ENCODE assay signal across 17 cellular contexts in the genomic region with DNA sequence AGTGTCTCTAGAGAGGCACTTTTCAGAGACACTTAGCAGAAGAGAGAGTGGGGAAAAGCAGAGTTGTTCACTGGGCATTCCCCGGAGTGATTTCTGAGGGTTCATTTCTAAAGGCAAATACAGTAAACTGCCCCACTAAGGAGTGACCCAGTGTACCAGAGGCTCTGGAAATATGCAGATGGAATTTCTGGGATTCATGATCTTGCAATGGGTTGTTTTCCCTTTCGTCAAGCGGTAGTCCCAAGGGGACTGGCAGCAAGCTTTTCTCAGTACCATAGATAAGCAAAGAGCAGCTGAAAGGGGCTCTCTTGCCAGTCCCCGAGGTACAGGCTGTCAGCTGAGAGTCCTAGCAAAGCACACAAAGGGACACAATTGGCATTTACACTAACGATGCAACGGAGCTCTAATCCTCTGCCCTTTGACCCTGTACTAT.
DNase-seq lines count a peak whose midpoint lies in the region; ATAC-seq and TF ChIP-seq lines count a peak whose summit lies in the region.
"Had no signal": no experiment of that assay in that cellular context is flagged by ENCODE, and none has a peak within 500 bp of the region (broad histone marks: within the 10 kb centered on the region; RNA-seq: fewer than 3 reads in every experiment).

No MANE protein-coding gene starts in this region.

- TF ChIP-seq CTCF in PC-3 (conservative IDR thresholded peaks at IDR 0.05; ENCODE audit: low read depth, low read length), result no peak

- H2AFZ ChIP-seq in neuronal stem cell (ENCODE audit: low read length) (no peak overlapping the region), PC-3 (ENCODE audit: low read length) (no peak overlapping the region)

- no peak overlapping the region for H3K4ac ChIP-seq in neuronal stem cell (ENCODE audit: low read length)

- H2BK120ac ChIP-seq in neuronal stem cell (ENCODE audit: low read depth, low read length), result no peak overlapping the region

- H4K20me1 ChIP-seq in PC-3 (ENCODE audit: low read length), result no peaks in the 10 kb centered on the region

- ATAC-seq in Right ventricle myocardium superior (ENCODE audit: poor library complexity) (peak; percentile 82), PC-3 (no peak)
- ATAC-seq in activated naive CD4-positive, alpha-beta T cell treated with anti-CD3 and anti-CD28 coated beads, Interleukin-2, amount 50 U/mL, for 72 hours, result no peak
- ATAC-seq: mucosa of descending colon had no signal

- H3K4me3 ChIP-seq in neuronal stem cell (ENCODE audit: low read length in 2 of 2) (no peak overlapping the region), PC-3 (ENCODE audit: low read length) (no peak overlapping the region)
- H3K4me3 ChIP-seq: esophagus squamous epithelium, mucosa of descending colon, ovary had no signal

- H2BK12ac ChIP-seq in neuronal stem cell (ENCODE audit: low read length), result no peak overlapping the region

- DNase-seq in NCI-H1436 (lab: John Stamatoyannopoulos, UW) (peak; percentile 38), NCI-H69 (lab: John Stamatoyannopoulos, UW) (peak; percentile 70), Right ventricle myocardium superior (no peak), neuronal stem cell (ENCODE audit: low spot score) (peak; percentile 37), NCI-H1694 (lab: John Stamatoyannopoulos, UW) (no peak), NCI-H1105 (lab: John Stamatoyannopoulos, UW) (no peak), PC-3 (no peak)
- DNase-seq in activated naive CD4-positive, alpha-beta T cell treated with anti-CD3 and anti-CD28 coated beads, Interleukin-2, amount 50 U/mL, for 72 hours (ENCODE audit: low spot score in 2 of 2), result no peak
- DNase-seq: activated CD4-positive, alpha-beta T cell treated with anti-CD3 and anti-CD28 coated beads, Interleukin-2, amount 10 ng/mL, durations not matched to agents 7 days and 5 days; activated naive CD4-positive, alpha-beta T cell treated with anti-CD3 and anti-CD28 coated beads for 36 hours; esophagus squamous epithelium; hypothalamus; mucosa of descending colon; NCI-H2029 treated with DMSO at 0.1 percent for 48 hours; stimulated activated CD4-positive, alpha-beta T cell treated with anti-CD3 and anti-CD28 coated beads, Interleukin-4, amount 100 ng/mL, for 24 hours; SW 1271 had no signal

- H3K27me3 ChIP-seq in neuronal stem cell (ENCODE audit: control insufficient read depth in 3 of 3, insufficient read depth in 3 of 3, low read depth in 1 of 3, low read length in 3 of 3), result no peaks in the 10 kb centered on the region
- H3K27me3 ChIP-seq in PC-3 (ENCODE audit: low read length), result no peaks in the 10 kb centered on the region
- H3K27me3 ChIP-seq: ovary had no signal

- H3F3A ChIP-seq in PC-3 (ENCODE audit: low read length, unreplicated experiment), result no peaks in the 10 kb centered on the region

- H3K18ac ChIP-seq in neuronal stem cell (ENCODE audit: low read length), result no peak overlapping the region

- H3K36me3 Mint-ChIP-seq in activated naive CD4-positive, alpha-beta T cell treated with anti-CD3 and anti-CD28 coated beads, Interleukin-2, amount 50 U/mL, for 72 hours, result peaks cover 0 to 5% of the 10 kb centered on the region in 2 donors

- no peak overlapping the region for H3K27ac Mint-ChIP-seq in activated naive CD4-positive, alpha-beta T cell treated with anti-CD3 and anti-CD28 coated beads, Interleukin-2, amount 50 U/mL, for 72 hours
- H3K27ac Mint-ChIP-seq: activated CD4-positive, alpha-beta T cell treated with anti-CD3 and anti-CD28 coated beads, Interleukin-2, amount 10 ng/mL, durations not matched to agents 7 days and 5 days; activated naive CD4-positive, alpha-beta T cell treated with anti-CD3 and anti-CD28 coated beads for 36 hours had no signal

- no peaks in the 10 kb centered on the region for H3K9me2 ChIP-seq in PC-3 (replicated peaks; ENCODE audit: low read length)

- H4K8ac ChIP-seq in neuronal stem cell (ENCODE audit: low read depth, low read length), result no peak overlapping the region

- no peaks in the 10 kb centered on the region for H3K79me1 ChIP-seq in neuronal stem cell (ENCODE audit: low read depth, low read length)

- peaks cover 0 to 11% of the 10 kb centered on the region in 2 donors for H3K4me1 ChIP-seq in neuronal stem cell (ENCODE audit: control insufficient read depth in 2 of 2, insufficient read depth in 1 of 2, low read depth in 1 of 2, low read length in 2 of 2)
- H3K4me1 ChIP-seq in PC-3 (ENCODE audit: insufficient read depth, low read length), result peaks cover 19% of the 10 kb centered on the region
- H3K4me1 ChIP-seq: esophagus squamous epithelium had no signal

- no TSS peak for BruUV-seq in PC-3 (replicated peaks; lab: Mats Ljungman, UMichigan)

- WGBS in neuronal stem cell (ENCODE audit: extremely low coverage in 2 of 2, insufficient read length in 2 of 2, insufficient replicate concordance in 1 of 2), 2 donors, result no CpG with 5 or more reads among the region's 6 CpGs

- H4K91ac ChIP-seq in neuronal stem cell (ENCODE audit: low read depth, low read length, poor library complexity), result no peak overlapping the region

- no peak overlapping the region for H3K23ac ChIP-seq in neuronal stem cell (ENCODE audit: low read depth, low read length, poor library complexity)

- no peak overlapping the region for H2BK15ac ChIP-seq in neuronal stem cell (ENCODE audit: low read length)

- H2AK5ac ChIP-seq in neuronal stem cell (ENCODE audit: low read depth, low read length), result no peak overlapping the region

- no peaks in the 10 kb centered on the region for H3K36me3 ChIP-seq in neuronal stem cell (replicated peaks in 1 of 2; ENCODE audit: control insufficient read depth in 2 of 2, insufficient read depth in 2 of 2, low read length in 2 of 2)
- H3K36me3 ChIP-seq in PC-3 (ENCODE audit: low read depth, low read length), result no peaks in the 10 kb centered on the region
- H3K36me3 ChIP-seq: esophagus squamous epithelium, ovary had no signal

- peaks cover 8 to 15% of the 10 kb centered on the region in 2 donors for H3K9me3 Mint-ChIP-seq in activated naive CD4-positive, alpha-beta T cell treated with anti-CD3 and anti-CD28 coated beads, Interleukin-2, amount 50 U/mL, for 72 hours

- POLR2A ChIA-PET in PC-3 (lab: Charles Lee; ENCODE audit: unreplicated experiment), result interaction anchor here (0.6 kb wide), 1 partner anchor 17 kb away, joined by 3 read pairs; no protein-coding TSS in a partner anchor

- no peak overlapping the region for H3K27ac ChIP-seq in neuronal stem cell (replicated peaks; ENCODE audit: low read length)
- H3K27ac ChIP-seq in PC-3 (ENCODE audit: low read length), result no peak overlapping the region

- no peak overlapping the region for H3K4me2 ChIP-seq in neuronal stem cell (ENCODE audit: insufficient read depth, low read length, poor library complexity, severe bottlenecking)
- no peak overlapping the region for H3K4me2 ChIP-seq in PC-3 (ENCODE audit: low read length)

- H3K9me3 ChIP-seq in neuronal stem cell (replicated peaks in 1 of 2; ENCODE audit: control insufficient read depth in 2 of 2, insufficient read depth in 1 of 2, low read depth in 1 of 2, low read length in 2 of 2) (peaks cover 0 to 2% of the 10 kb centered on the region in 2 donors), PC-3 (ENCODE audit: low read length) (no peaks in the 10 kb centered on the region)
- H3K9me3 ChIP-seq: esophagus squamous epithelium, mucosa of descending colon, ovary had no signal

- CTCF ChIA-PET in PC-3 (lab: Charles Lee), result no interaction called here

- H2BK5ac ChIP-seq in neuronal stem cell (ENCODE audit: low read length), result no peak overlapping the region

- H3K14ac ChIP-seq in neuronal stem cell (ENCODE audit: low read length), result no peak overlapping the region

- H3K9ac ChIP-seq in neuronal stem cell (ENCODE audit: low read depth, low read length, poor library complexity), result no peak overlapping the region
- no peak overlapping the region for H3K9ac ChIP-seq in PC-3 (ENCODE audit: low read length)

- intact Hi-C loops in Right ventricle myocardium superior (cut with DNase I), result no loop called here
- intact Hi-C loops in PC-3 (cut with micrococcal nuclease), result loop anchor here (5.0 kb wide), 1 partner anchor 156 kb away; the partner anchor contains the start of gene SEMA6D

- H3K79me2 ChIP-seq in PC-3 (ENCODE audit: low read length), result no peaks in the 10 kb centered on the region

Comparison
In these comparisons a context has a peak if more than half of its experiments do, and no peak if none do; other contexts are left out.
1. DNase-seq: peak in NCI-H1436 (single experiment), NCI-H69 (single experiment) and neuronal stem cell (single experiment); none in Right ventricle myocardium superior (single experiment), NCI-H1694 (single experiment), NCI-H1105 (single experiment), PC-3 (single experiment) and activated naive CD4-positive, alpha-beta T cell treated with anti-CD3 and anti-CD28 coated beads, Interleukin-2, amount 50 U/mL, for 72 hours (0 of 2).